1 cellular context compared by ENCODE assay signal in the genomic region with DNA sequence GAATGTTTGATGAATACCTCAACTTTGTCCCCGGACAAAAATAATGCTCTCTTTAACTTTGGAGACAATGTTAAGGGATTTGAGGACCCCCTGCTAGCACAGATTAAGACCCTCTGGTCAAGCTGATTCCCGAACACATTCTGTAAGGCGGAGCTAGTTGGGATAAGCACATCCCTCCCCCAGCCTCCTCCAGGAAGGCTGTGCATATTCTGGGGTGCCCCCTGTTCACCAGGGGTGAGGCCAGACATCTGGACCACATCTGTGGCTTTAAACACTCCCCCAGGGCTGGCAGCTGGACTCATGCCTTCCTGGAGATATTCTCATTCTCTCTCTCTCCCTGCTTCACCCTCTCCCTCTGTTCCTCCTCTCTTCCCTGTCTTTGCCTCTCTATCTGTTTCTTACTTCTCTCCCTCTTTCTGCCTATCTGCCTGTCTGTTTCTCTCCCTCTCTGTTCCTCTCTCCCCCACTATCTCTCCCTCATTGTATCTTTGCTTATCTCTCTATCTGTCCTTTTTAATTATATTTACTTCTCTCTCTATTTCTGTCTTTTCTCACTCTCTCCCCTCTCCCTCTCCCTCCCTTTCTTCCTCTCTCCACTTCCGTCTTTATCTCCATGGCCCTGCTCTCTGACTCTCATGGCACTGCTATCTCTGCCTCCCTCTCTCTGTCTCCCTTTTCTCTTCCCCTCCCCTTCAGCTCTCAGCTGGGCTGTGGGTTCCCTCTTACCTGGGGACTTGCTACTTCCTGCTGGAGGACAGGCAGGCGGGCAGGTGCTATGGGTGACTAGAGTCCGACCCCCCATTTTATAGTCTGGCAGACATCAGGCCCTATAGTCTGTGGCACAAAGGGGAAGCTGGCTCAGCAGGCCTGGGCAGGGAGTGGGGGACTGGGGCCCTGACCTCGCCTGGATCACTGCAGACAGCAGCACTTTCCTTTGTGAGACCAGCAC.
TF ChIP-seq lines count a peak whose summit lies in the region.

A gene (minus strand): TSS at position 777 of the 949 bp plus-strand sequence. CDS start 1,708 bp downstream, outside the sequence.

TF ChIP-seq in WTC11, 78 proteins besides CTCF, POLR2A, EP300 and RAD21:
- TF ChIP-seq, protein P1, sequence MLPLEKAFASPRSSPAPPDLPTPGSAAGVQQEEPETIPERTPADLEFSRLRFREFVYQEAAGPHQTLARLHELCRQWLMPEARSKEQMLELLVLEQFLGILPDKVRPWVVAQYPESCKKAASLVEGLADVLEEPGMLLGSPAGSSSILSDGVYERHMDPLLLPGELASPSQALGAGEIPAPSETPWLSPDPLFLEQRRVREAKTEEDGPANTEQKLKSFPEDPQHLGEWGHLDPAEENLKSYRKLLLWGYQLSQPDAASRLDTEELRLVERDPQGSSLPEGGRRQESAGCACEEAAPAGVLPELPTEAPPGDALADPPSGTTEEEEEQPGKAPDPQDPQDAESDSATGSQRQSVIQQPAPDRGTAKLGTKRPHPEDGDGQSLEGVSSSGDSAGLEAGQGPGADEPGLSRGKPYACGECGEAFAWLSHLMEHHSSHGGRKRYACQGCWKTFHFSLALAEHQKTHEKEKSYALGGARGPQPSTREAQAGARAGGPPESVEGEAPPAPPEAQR (CRISPR knock-in tag; IDR thresholded peaks at IDR 0.05): no peak
- TF ChIP-seq, protein P2, sequence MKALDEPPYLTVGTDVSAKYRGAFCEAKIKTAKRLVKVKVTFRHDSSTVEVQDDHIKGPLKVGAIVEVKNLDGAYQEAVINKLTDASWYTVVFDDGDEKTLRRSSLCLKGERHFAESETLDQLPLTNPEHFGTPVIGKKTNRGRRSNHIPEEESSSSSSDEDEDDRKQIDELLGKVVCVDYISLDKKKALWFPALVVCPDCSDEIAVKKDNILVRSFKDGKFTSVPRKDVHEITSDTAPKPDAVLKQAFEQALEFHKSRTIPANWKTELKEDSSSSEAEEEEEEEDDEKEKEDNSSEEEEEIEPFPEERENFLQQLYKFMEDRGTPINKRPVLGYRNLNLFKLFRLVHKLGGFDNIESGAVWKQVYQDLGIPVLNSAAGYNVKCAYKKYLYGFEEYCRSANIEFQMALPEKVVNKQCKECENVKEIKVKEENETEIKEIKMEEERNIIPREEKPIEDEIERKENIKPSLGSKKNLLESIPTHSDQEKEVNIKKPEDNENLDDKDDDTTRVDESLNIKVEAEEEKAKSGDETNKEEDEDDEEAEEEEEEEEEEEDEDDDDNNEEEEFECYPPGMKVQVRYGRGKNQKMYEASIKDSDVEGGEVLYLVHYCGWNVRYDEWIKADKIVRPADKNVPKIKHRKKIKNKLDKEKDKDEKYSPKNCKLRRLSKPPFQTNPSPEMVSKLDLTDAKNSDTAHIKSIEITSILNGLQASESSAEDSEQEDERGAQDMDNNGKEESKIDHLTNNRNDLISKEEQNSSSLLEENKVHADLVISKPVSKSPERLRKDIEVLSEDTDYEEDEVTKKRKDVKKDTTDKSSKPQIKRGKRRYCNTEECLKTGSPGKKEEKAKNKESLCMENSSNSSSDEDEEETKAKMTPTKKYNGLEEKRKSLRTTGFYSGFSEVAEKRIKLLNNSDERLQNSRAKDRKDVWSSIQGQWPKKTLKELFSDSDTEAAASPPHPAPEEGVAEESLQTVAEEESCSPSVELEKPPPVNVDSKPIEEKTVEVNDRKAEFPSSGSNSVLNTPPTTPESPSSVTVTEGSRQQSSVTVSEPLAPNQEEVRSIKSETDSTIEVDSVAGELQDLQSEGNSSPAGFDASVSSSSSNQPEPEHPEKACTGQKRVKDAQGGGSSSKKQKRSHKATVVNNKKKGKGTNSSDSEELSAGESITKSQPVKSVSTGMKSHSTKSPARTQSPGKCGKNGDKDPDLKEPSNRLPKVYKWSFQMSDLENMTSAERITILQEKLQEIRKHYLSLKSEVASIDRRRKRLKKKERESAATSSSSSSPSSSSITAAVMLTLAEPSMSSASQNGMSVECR (CRISPR knock-in tag; IDR thresholded peaks at IDR 0.05; ENCODE audit: borderline replicate concordance): 0 out of 2 replicates have a peak, but pooled peaks have one; percentile 41
